ENCODE assay signal across 1 cellular context in the genomic region with DNA sequence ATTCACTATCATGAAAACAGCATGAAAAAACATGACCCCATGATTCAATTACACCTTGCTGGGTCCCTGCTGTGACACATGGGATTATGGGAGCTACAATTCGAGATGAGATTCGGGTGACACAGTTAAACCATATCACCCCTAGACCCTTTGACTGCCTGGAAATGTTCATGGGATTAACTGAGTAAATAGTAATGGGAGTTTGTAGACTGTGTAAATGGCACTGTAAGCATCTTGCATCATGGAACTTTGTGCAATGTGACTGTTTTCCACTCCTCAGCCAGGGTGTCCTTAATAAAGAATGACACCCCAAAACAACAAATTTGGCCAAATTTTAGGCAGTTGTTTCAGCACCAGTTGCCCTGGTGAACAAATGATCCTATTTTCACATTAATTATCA.
A peak's percentile ranks its signal among the peaks of the same experiment; 100 is the strongest.
TF ChIP-seq lines count a peak whose summit lies in the region.

No MANE protein-coding gene starts in this region.

TF ChIP-seq in HepG2, 621 proteins besides CTCF, POLR2A, EP300 and RAD21 (continued from another document and continues in another):
- TF ChIP-seq, protein P1, sequence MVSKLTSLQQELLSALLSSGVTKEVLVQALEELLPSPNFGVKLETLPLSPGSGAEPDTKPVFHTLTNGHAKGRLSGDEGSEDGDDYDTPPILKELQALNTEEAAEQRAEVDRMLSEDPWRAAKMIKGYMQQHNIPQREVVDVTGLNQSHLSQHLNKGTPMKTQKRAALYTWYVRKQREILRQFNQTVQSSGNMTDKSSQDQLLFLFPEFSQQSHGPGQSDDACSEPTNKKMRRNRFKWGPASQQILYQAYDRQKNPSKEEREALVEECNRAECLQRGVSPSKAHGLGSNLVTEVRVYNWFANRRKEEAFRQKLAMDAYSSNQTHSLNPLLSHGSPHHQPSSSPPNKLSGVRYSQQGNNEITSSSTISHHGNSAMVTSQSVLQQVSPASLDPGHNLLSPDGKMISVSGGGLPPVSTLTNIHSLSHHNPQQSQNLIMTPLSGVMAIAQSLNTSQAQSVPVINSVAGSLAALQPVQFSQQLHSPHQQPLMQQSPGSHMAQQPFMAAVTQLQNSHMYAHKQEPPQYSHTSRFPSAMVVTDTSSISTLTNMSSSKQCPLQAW (CRISPR knock-in tag; IDR thresholded peaks at IDR 0.05) = 0 out of 2 replicates have a peak, but pooled peaks have one; percentile 60
- TF ChIP-seq ZNF530 (CRISPR knock-in tag; IDR thresholded peaks at IDR 0.05; ENCODE audit: low read depth) = no peak
- no peak for TF ChIP-seq ZKSCAN1 (IDR thresholded peaks at IDR 0.05; ENCODE audit: low read length)
- TF ChIP-seq MAFF (IDR thresholded peaks at IDR 0.05; ENCODE audit: low read depth, low read length) = peak; percentile 43; the same call in 1 of the 2 replicates
- peak; percentile 71 for TF ChIP-seq RXRB (CRISPR knock-in tag; IDR thresholded peaks at IDR 0.05; ENCODE audit: borderline replicate concordance)
- no peak for TF ChIP-seq SP5 (CRISPR knock-in tag; IDR thresholded peaks at IDR 0.05; ENCODE audit: borderline replicate concordance, low read depth)
- TF ChIP-seq XBP1 (CRISPR knock-in tag; IDR thresholded peaks at IDR 0.05) = no peak
- no peak for TF ChIP-seq ZNF430 (CRISPR knock-in tag; IDR thresholded peaks at IDR 0.05)
- TF ChIP-seq, protein P2, sequence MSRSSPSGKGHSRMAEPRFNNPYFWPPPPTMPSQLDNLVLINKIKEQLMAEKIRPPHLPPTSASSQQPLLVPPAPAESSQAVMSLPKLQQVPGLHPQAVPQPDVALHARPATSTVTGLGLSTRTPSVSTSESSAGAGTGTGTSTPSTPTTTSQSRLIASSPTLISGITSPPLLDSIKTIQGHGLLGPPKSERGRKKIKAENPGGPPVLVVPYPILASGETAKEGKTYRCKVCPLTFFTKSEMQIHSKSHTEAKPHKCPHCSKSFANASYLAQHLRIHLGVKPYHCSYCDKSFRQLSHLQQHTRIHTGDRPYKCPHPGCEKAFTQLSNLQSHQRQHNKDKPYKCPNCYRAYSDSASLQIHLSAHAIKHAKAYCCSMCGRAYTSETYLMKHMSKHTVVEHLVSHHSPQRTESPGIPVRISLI (CRISPR knock-in tag; IDR thresholded peaks at IDR 0.05; ENCODE audit: borderline replicate concordance) = peak; percentile 44; the same call in 1 of the 2 replicates
- TF ChIP-seq ARHGAP35 (CRISPR knock-in tag; IDR thresholded peaks at IDR 0.05; ENCODE audit: borderline replicate concordance) = no peak
- TF ChIP-seq PHF5A (CRISPR knock-in tag; IDR thresholded peaks at IDR 0.05; ENCODE audit: low read depth, unreplicated experiment) = peak; percentile 26
- TF ChIP-seq EZH2 (conservative IDR thresholded peaks at IDR 0.05; ENCODE audit: low read depth, low read length) = no peak
- TF ChIP-seq TOE1 (CRISPR knock-in tag; IDR thresholded peaks at IDR 0.05) = no peak
- no peak for TF ChIP-seq SP140L (CRISPR knock-in tag; IDR thresholded peaks at IDR 0.05; ENCODE audit: borderline replicate concordance)
- no peak for TF ChIP-seq ZNF382 (CRISPR knock-in tag; IDR thresholded peaks at IDR 0.05; ENCODE audit: borderline replicate concordance)
- TF ChIP-seq ZNF766 (CRISPR knock-in tag; IDR thresholded peaks at IDR 0.05; ENCODE audit: borderline replicate concordance) = no peak
- TF ChIP-seq TEAD2 (CRISPR knock-in tag; IDR thresholded peaks at IDR 0.05) = no peak
- no peak for TF ChIP-seq SSRP1 (CRISPR knock-in tag; IDR thresholded peaks at IDR 0.05)
- no peak for TF ChIP-seq ZNF484 (CRISPR knock-in tag; IDR thresholded peaks at IDR 0.05; ENCODE audit: borderline replicate concordance, low read depth)
- TF ChIP-seq AGO1 (IDR thresholded peaks at IDR 0.05; ENCODE audit: low read depth, low read length, poor library complexity, severe bottlenecking) = no peak
- TF ChIP-seq ZNF720 (CRISPR knock-in tag; IDR thresholded peaks at IDR 0.05) = no peak
- no peak for TF ChIP-seq HOXA9 (CRISPR knock-in tag; IDR thresholded peaks at IDR 0.05; ENCODE audit: borderline replicate concordance)
- no peak for TF ChIP-seq ZEB1 (IDR thresholded peaks at IDR 0.05; ENCODE audit: insufficient replicate concordance, low read depth)
- TF ChIP-seq, protein P3, sequence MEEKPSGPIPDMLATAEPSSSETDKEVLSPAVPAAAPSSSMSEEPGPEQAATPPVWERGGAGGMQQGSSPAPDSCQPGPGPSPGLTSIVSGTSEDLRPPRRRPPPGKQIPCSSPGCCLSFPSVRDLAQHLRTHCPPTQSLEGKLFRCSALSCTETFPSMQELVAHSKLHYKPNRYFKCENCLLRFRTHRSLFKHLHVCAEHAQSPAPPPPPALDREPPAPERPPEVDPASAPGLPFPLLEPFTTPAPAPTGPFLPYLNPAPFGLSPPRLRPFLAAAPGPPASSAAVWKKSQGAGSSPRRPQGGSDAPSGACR (CRISPR knock-in tag; IDR thresholded peaks at IDR 0.05) = no peak
- no peak for TF ChIP-seq GFI1 (CRISPR knock-in tag; IDR thresholded peaks at IDR 0.05; ENCODE audit: borderline replicate concordance)
- TF ChIP-seq ZNF792 (CRISPR knock-in tag; IDR thresholded peaks at IDR 0.05) = no peak
- no peak for TF ChIP-seq ZNF746 (CRISPR knock-in tag; IDR thresholded peaks at IDR 0.05)
- no peak for TF ChIP-seq ZNF558 (CRISPR knock-in tag; IDR thresholded peaks at IDR 0.05; ENCODE audit: borderline replicate concordance)
- TF ChIP-seq TARDBP (CRISPR knock-in tag; IDR thresholded peaks at IDR 0.05) = no peak
- TF ChIP-seq FOXA1 (IDR thresholded peaks at IDR 0.05) = no peak
- TF ChIP-seq FOXA1 (CRISPR knock-in tag; IDR thresholded peaks at IDR 0.05) = peak; percentile 88
- TF ChIP-seq, protein P4, sequence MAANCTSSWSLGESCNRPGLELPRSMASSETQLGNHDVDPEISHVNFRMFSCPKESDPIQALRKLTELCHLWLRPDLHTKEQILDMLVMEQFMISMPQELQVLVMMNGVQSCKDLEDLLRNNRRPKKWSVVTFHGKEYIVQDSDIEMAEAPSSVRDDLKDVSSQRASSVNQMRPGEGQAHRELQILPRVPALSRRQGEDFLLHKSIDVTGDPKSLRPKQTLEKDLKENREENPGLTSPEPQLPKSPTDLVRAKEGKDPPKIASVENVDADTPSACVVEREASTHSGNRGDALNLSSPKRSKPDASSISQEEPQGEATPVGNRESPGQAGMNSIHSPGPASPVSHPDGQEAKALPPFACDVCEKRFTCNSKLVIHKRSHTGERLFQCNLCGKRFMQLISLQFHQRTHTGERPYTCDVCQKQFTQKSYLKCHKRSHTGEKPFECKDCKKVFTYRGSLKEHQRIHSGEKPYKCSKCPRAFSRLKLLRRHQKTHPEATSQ (CRISPR knock-in tag; IDR thresholded peaks at IDR 0.05; ENCODE audit: borderline replicate concordance) = no peak
- no peak for TF ChIP-seq ZNF737 (CRISPR knock-in tag; IDR thresholded peaks at IDR 0.05; ENCODE audit: borderline replicate concordance)
- TF ChIP-seq, protein P5, sequence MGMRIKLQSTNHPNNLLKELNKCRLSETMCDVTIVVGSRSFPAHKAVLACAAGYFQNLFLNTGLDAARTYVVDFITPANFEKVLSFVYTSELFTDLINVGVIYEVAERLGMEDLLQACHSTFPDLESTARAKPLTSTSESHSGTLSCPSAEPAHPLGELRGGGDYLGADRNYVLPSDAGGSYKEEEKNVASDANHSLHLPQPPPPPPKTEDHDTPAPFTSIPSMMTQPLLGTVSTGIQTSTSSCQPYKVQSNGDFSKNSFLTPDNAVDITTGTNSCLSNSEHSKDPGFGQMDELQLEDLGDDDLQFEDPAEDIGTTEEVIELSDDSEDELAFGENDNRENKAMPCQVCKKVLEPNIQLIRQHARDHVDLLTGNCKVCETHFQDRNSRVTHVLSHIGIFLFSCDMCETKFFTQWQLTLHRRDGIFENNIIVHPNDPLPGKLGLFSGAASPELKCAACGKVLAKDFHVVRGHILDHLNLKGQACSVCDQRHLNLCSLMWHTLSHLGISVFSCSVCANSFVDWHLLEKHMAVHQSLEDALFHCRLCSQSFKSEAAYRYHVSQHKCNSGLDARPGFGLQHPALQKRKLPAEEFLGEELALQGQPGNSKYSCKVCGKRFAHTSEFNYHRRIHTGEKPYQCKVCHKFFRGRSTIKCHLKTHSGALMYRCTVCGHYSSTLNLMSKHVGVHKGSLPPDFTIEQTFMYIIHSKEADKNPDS (CRISPR knock-in tag; IDR thresholded peaks at IDR 0.05) = no peak
- peak; percentile 65; the same call in 1 of the 2 replicates for TF ChIP-seq NR2F2 (IDR thresholded peaks at IDR 0.05; ENCODE audit: borderline replicate concordance, low read depth)
- no peak for TF ChIP-seq ZNF577 (CRISPR knock-in tag; IDR thresholded peaks at IDR 0.05; ENCODE audit: borderline replicate concordance, low read depth)
- peak; percentile 74; the same call in 1 of the 2 replicates for TF ChIP-seq HDAC2 (CRISPR knock-in tag; IDR thresholded peaks at IDR 0.05)
- peak; percentile 82 for TF ChIP-seq ISL2 (CRISPR knock-in tag; IDR thresholded peaks at IDR 0.05)
- peak; percentile 52; the same call in 1 of the 2 replicates for TF ChIP-seq KLF6 (CRISPR knock-in tag; IDR thresholded peaks at IDR 0.05)
- TF ChIP-seq ZSCAN25 (CRISPR knock-in tag; IDR thresholded peaks at IDR 0.05) = no peak
- no peak for TF ChIP-seq BRD4 (CRISPR knock-in tag; IDR thresholded peaks at IDR 0.05)
- TF ChIP-seq, protein P6, sequence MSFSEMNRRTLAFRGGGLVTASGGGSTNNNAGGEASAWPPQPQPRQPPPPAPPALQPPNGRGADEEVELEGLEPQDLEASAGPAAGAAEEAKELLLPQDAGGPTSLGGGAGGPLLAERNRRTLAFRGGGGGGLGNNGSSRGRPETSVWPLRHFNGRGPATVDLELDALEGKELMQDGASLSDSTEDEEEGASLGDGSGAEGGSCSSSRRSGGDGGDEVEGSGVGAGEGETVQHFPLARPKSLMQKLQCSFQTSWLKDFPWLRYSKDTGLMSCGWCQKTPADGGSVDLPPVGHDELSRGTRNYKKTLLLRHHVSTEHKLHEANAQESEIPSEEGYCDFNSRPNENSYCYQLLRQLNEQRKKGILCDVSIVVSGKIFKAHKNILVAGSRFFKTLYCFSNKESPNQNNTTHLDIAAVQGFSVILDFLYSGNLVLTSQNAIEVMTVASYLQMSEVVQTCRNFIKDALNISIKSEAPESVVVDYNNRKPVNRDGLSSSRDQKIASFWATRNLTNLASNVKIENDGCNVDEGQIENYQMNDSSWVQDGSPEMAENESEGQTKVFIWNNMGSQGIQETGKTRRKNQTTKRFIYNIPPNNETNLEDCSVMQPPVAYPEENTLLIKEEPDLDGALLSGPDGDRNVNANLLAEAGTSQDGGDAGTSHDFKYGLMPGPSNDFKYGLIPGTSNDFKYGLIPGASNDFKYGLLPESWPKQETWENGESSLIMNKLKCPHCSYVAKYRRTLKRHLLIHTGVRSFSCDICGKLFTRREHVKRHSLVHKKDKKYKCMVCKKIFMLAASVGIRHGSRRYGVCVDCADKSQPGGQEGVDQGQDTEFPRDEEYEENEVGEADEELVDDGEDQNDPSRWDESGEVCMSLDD (CRISPR knock-in tag; IDR thresholded peaks at IDR 0.05; ENCODE audit: borderline replicate concordance) = peak; percentile 76; the same call in 1 of the 2 replicates
- TF ChIP-seq PRPF4 (IDR thresholded peaks at IDR 0.05; ENCODE audit: low read depth, low read length, poor library complexity, severe bottlenecking) = no peak
- TF ChIP-seq, protein P7, sequence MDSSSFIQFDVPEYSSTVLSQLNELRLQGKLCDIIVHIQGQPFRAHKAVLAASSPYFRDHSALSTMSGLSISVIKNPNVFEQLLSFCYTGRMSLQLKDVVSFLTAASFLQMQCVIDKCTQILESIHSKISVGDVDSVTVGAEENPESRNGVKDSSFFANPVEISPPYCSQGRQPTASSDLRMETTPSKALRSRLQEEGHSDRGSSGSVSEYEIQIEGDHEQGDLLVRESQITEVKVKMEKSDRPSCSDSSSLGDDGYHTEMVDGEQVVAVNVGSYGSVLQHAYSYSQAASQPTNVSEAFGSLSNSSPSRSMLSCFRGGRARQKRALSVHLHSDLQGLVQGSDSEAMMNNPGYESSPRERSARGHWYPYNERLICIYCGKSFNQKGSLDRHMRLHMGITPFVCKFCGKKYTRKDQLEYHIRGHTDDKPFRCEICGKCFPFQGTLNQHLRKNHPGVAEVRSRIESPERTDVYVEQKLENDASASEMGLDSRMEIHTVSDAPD (CRISPR knock-in tag; IDR thresholded peaks at IDR 0.05) = no peak
- TF ChIP-seq KAT8 (CRISPR knock-in tag; IDR thresholded peaks at IDR 0.05) = peak; percentile 18; the same call in 1 of the 2 replicates
- no peak for TF ChIP-seq SOX13 (IDR thresholded peaks at IDR 0.05)
- TF ChIP-seq SOX13 (CRISPR knock-in tag; conservative IDR thresholded peaks at IDR 0.05 in 1 of 2, IDR thresholded peaks at IDR 0.05 in 1 of 2) = peak in 1 of 2 experiments; percentile 75; a peak in 2 of 4 replicates
- TF ChIP-seq, protein P8, sequence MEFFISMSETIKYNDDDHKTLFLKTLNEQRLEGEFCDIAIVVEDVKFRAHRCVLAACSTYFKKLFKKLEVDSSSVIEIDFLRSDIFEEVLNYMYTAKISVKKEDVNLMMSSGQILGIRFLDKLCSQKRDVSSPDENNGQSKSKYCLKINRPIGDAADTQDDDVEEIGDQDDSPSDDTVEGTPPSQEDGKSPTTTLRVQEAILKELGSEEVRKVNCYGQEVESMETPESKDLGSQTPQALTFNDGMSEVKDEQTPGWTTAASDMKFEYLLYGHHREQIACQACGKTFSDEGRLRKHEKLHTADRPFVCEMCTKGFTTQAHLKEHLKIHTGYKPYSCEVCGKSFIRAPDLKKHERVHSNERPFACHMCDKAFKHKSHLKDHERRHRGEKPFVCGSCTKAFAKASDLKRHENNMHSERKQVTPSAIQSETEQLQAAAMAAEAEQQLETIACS (CRISPR knock-in tag; IDR thresholded peaks at IDR 0.05) = no peak
- no peak for TF ChIP-seq DNMT3B (CRISPR knock-in tag; conservative IDR thresholded peaks at IDR 0.05)
- TF ChIP-seq NR1H2 (CRISPR knock-in tag; IDR thresholded peaks at IDR 0.05; ENCODE audit: borderline replicate concordance, low read depth) = no peak
- no peak for TF ChIP-seq NFATC3 (CRISPR knock-in tag; IDR thresholded peaks at IDR 0.05)
- peak; percentile 65; the same call in 1 of the 2 replicates for TF ChIP-seq SALL1 (CRISPR knock-in tag; IDR thresholded peaks at IDR 0.05)
- 0 out of 2 replicates have a peak, but pooled peaks have one; percentile 18 for TF ChIP-seq SMAD3 (CRISPR knock-in tag; IDR thresholded peaks at IDR 0.05)
- peak; percentile 67; the same call in 1 of the 2 replicates for TF ChIP-seq EHMT2 (IDR thresholded peaks at IDR 0.05; ENCODE audit: borderline replicate concordance, low read depth, low read length)
- TF ChIP-seq MTF1 (CRISPR knock-in tag; IDR thresholded peaks at IDR 0.05) = no peak
- TF ChIP-seq, protein P9, sequence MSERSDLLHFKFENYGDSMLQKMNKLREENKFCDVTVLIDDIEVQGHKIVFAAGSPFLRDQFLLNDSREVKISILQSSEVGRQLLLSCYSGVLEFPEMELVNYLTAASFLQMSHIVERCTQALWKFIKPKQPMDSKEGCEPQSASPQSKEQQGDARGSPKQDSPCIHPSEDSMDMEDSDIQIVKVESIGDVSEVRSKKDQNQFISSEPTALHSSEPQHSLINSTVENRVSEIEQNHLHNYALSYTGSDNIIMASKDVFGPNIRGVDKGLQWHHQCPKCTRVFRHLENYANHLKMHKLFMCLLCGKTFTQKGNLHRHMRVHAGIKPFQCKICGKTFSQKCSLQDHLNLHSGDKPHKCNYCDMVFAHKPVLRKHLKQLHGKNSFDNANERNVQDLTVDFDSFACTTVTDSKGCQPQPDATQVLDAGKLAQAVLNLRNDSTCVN (CRISPR knock-in tag; IDR thresholded peaks at IDR 0.05; ENCODE audit: borderline replicate concordance) = no peak
- no peak for TF ChIP-seq HOXD1 (CRISPR knock-in tag; IDR thresholded peaks at IDR 0.05)
- TF ChIP-seq NFE2L1 (CRISPR knock-in tag; IDR thresholded peaks at IDR 0.05; ENCODE audit: borderline replicate concordance) = no peak
- no peak for TF ChIP-seq PCBP1 (IDR thresholded peaks at IDR 0.05; ENCODE audit: borderline replicate concordance, low read depth, low read length)
- TF ChIP-seq ZNF12 (CRISPR knock-in tag; IDR thresholded peaks at IDR 0.05) = peak; percentile 18; the same call in 1 of the 2 replicates
- TF ChIP-seq SNAPC2 (CRISPR knock-in tag; IDR thresholded peaks at IDR 0.05) = no peak
